ENCODE assay signal across 8 cellular contexts in genomic region chr10:62805139-62806092, GRCh38. TPM values are rescaled to one million over a fixed set of nuclear protein-coding genes. Genes with fewer than 3 reads are reported as not detected.
DNase-seq lines count a peak whose midpoint lies in the region; ATAC-seq and TF ChIP-seq lines count a peak whose summit lies in the region.

No MANE protein-coding gene starts in this region.

- H3K9me3 Mint-ChIP-seq in IgD-negative memory B cell: no peaks in the 10 kb centered on the region
- H3K9me3 Mint-ChIP-seq in nephron progenitor cell: no peaks in the 10 kb centered on the region

- H3K27ac Mint-ChIP-seq in IgD-negative memory B cell: peak overlapping the region; percentile 15 to 95 (median 81)
- peak overlapping the region; percentile 81 for H3K27ac Mint-ChIP-seq in nephron progenitor cell

- H3K9me3 ChIP-seq in fibroblast of lung (ENCODE audit: control insufficient read depth, insufficient read depth, low read depth, low read length): no peaks in the 10 kb centered on the region

- no peaks in the 10 kb centered on the region for H3K27me3 ChIP-seq in fibroblast of lung (ENCODE audit: control insufficient read depth, insufficient read depth, low read length)

- peak overlapping the region; percentile 96 for H3K27ac ChIP-seq in fibroblast of lung (ENCODE audit: insufficient read depth, low read length)

- H3K4me1 Mint-ChIP-seq in IgD-negative memory B cell (peaks cover 23 to 41% (median 28%) of the 10 kb centered on the region in 3 donors), nephron progenitor cell (peaks cover 45% of the 10 kb centered on the region)

- H4K20me1 ChIP-seq in fibroblast of lung (ENCODE audit: control insufficient read depth, extremely low read depth, insufficient read depth, low read length): no peaks in the 10 kb centered on the region

- peak overlapping the region; percentile 83 for H3K9ac ChIP-seq in fibroblast of lung (ENCODE audit: insufficient read depth, low read length)

- H3K4me3 Mint-ChIP-seq in IgD-negative memory B cell (peak overlapping the region; percentile 92 to 100 (median 97)), nephron progenitor cell (peak overlapping the region; percentile 89)

- H3K36me3 ChIP-seq in fibroblast of lung (ENCODE audit: control insufficient read depth, insufficient read depth, low read length): no peaks in the 10 kb centered on the region

- DNase-seq in EL (peak; percentile 69), fibroblast of lung (ENCODE audit: low read depth in 2 of 2) (peak; percentile 38 to 62), nephron progenitor cell (peak; percentile 60), putamen (ENCODE audit: low spot score) (no peak)
- DNase-seq in activated CD8-positive, alpha-beta memory T cell treated with anti-CD3 and anti-CD28 coated beads, Interleukin-2, amount 50 U/mL, for 4 hours: peak; percentile 69

- TF ChIP-seq CTCF in fibroblast of lung (conservative IDR thresholded peaks at IDR 0.05 in 1 of 2, IDR thresholded peaks at IDR 0.05 in 1 of 2; ENCODE audit: low read depth in 1 of 2, low read length in 2 of 2) (no peak), nephron progenitor cell (IDR thresholded peaks at IDR 0.05) (no peak)

- peak overlapping the region; percentile 99 for H2AFZ ChIP-seq in fibroblast of lung (ENCODE audit: low read length)

- H3K27me3 Mint-ChIP-seq in IgD-negative memory B cell (no peaks in the 10 kb centered on the region), nephron progenitor cell (ENCODE audit: low read depth, poor library complexity) (peaks cover under 1% of the 10 kb centered on the region)

- peaks cover 6% of the 10 kb centered on the region for H3K4me1 ChIP-seq in fibroblast of lung (ENCODE audit: control insufficient read depth, extremely low read depth, insufficient read depth, low read length)

- peak overlapping the region; percentile 77 to 96 (median 86) for H3K4me3 ChIP-seq in fibroblast of lung (replicated peaks in 1 of 4; ENCODE audit: control extremely low read depth in 1 of 4, insufficient read depth in 1 of 4, low read depth in 3 of 4, low read length in 4 of 4)

- H3K4me2 ChIP-seq in fibroblast of lung (ENCODE audit: extremely low read depth, insufficient read depth, low read length): peak overlapping the region; percentile 96

- H3K79me2 ChIP-seq in fibroblast of lung (ENCODE audit: control insufficient read depth, insufficient read depth, low read length): peaks cover 23% of the 10 kb centered on the region

- ATAC-seq in GM21528 (IDR thresholded peaks at IDR 0.05; ENCODE audit: low FRiP score, unreplicated experiment) (peak; percentile 13), HG03521 (IDR thresholded peaks at IDR 0.05; ENCODE audit: unreplicated experiment) (no peak)

- H3K36me3 Mint-ChIP-seq in IgD-negative memory B cell (peaks cover 3% of the 10 kb centered on the region), nephron progenitor cell (ENCODE audit: low read depth) (peaks cover 7% of the 10 kb centered on the region)

RNA-seq across cellular contexts. Expression of gene ADO, which starts 0.9 kb away (rescaled TPM):
- polyA plus RNA-seq in IgD-negative memory B cell (3.4 TPM), fibroblast of lung (12.5 and 13.2 TPM in 2 replicates)
- 20.6 and 23.9 TPM in 2 replicates for total RNA-seq in fibroblast of lung
- 10.9 and 11.1 TPM in 2 replicates for polyA plus RNA-seq in fibroblast of lung (2012)
- polyA minus RNA-seq in fibroblast of lung (ENCODE audit: low replicate concordance): 5.0 and 5.4 TPM in 2 replicates

RNA-seq across cellular contexts. Expression of gene EGR2, which starts 10.8 kb away (rescaled TPM):
- 2.6 TPM for polyA plus RNA-seq in IgD-negative memory B cell
- 0.33 and 2.1 TPM in 2 replicates for total RNA-seq in fibroblast of lung
- 0.08 and 0.21 TPM in 2 replicates for polyA plus RNA-seq in fibroblast of lung
- 0.09 and 0.40 TPM in 2 replicates for polyA plus RNA-seq in fibroblast of lung (2012)
- polyA minus RNA-seq in fibroblast of lung (ENCODE audit: low replicate concordance): 0.37 TPM in 1 of 2 replicates, not detected in the other
